In the genomic region with DNA sequence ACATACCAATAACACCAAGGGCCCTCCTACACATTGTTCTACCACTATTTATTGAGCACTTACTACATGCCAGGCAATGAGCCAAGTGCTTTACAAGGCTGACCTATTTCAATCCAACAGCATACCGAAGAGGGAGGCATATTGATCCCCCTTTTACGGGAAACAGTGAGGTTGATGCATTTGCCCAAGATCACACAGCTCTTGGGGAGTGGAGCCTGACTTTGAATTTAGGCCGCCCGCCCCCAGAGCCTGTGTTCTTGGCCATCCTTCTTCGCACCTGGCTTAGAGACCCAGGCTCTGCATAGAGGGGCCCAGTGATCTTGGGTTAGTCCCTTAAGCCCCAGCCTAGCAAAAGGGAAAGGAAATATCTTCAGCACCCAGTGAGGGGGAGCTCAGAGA, we compare ENCODE assay signal across 8 cellular contexts.
DNase-seq lines count a peak whose midpoint lies in the region; ATAC-seq and TF ChIP-seq lines count a peak whose summit lies in the region.

No MANE protein-coding gene starts in this region.

- no peak overlapping the region for H3K23ac ChIP-seq in H9 (ENCODE audit: insufficient read length, low read depth, low read length)

- H3K18ac ChIP-seq in H9 (ENCODE audit: insufficient read length, low read depth, low read length): no peak overlapping the region

- peak overlapping the region; percentile 30 to 56; a peak in 3 of 5 replicates for H3K4me3 Mint-ChIP-seq in H9

- H3K4me2 ChIP-seq in H9 (ENCODE audit: insufficient read depth, insufficient read length, low read length): peak overlapping the region; percentile 23

- peaks cover 0 to under 1% (median under 1%) of the 10 kb centered on the region in 3 experiments; a peak in 3 of 7 replicates for H3K36me3 Mint-ChIP-seq in H9 (ENCODE audit: insufficient read depth in 1 of 3, low read depth in 3 of 3)

- H3K56ac ChIP-seq in H9 (ENCODE audit: insufficient read length, low read depth, low read length): no peak overlapping the region

- H3K9me3 Mint-ChIP-seq in H9: peaks cover 0 to under 1% of the 10 kb centered on the region in 2 experiments; a peak in 3 of 5 replicates

- no peak for TF ChIP-seq POLR2A in spleen (IDR thresholded peaks at IDR 0.05)

- WGBS in H9 (ENCODE audit: extremely low coverage, insufficient read length, low lambda C conversion rate): no CpG with 5 or more reads among the region's 5 CpGs
- 72 to 89% (median 82%) methylated on average over 5 of the region's 5 CpGs for WGBS in spleen, 5 donors

- H3K23me2 ChIP-seq in H9 (ENCODE audit: insufficient read length, low read depth, low read length, poor library complexity, severe bottlenecking): peaks cover 3% of the 10 kb centered on the region

- no peak overlapping the region for H4K91ac ChIP-seq in H9 (ENCODE audit: insufficient read length, low read depth, low read length)

- no peak overlapping the region for H2BK20ac ChIP-seq in H9 (ENCODE audit: low read depth, low read length, poor library complexity, severe bottlenecking)

- H2BK120ac ChIP-seq in H9 (ENCODE audit: low read depth, low read length, poor library complexity, severe bottlenecking): no peak overlapping the region

- H3K27ac Mint-ChIP-seq in H9: 0 out of 7 replicates have a peak overlapping the region, but pooled peaks of 1 of the 3 experiments have one; percentile 38

- H4K20me1 ChIP-seq in H9 (ENCODE audit: control insufficient read depth, insufficient read depth, insufficient read length): no peaks in the 10 kb centered on the region

- no peak overlapping the region for H3K9ac ChIP-seq in H9 (ENCODE audit: extremely low read depth, insufficient read length, low read length)
- H3K9ac ChIP-seq in adipocyte (ENCODE audit: low read length): peak overlapping the region; percentile 87

- H3K14ac ChIP-seq in H9 (ENCODE audit: insufficient read depth, low read length): no peak overlapping the region

- no peak overlapping the region for H2AFZ ChIP-seq in H9 (ENCODE audit: low read length)

- no peak overlapping the region for H3T11ph ChIP-seq in H9 (ENCODE audit: low read length)

- no peak overlapping the region for H2BK15ac ChIP-seq in H9 (ENCODE audit: low read depth, low read length)

- H3K27me3 ChIP-seq in H9 (ENCODE audit: insufficient read depth, low read length) (no peaks in the 10 kb centered on the region), adipocyte (replicated peaks; ENCODE audit: control insufficient read depth, insufficient read depth, low read length) (no peaks in the 10 kb centered on the region), spleen (replicated peaks in 1 of 7) (peaks cover 0 to 44% (median 9%) of the 10 kb centered on the region in 7 donors)

- no peak overlapping the region for H2BK12ac ChIP-seq in H9 (ENCODE audit: insufficient read length, low read depth, low read length)

- H3K4me1 ChIP-seq in H9 (ENCODE audit: insufficient read depth, low read length): peaks cover 8% of the 10 kb centered on the region; the same call in 1 of the 2 replicates
- H3K4me1 ChIP-seq in adipocyte (ENCODE audit: control insufficient read depth, insufficient read depth, low read length): peaks cover 63% of the 10 kb centered on the region
- H3K4me1 ChIP-seq in spleen: peaks cover 19 to 68% (median 46%) of the 10 kb centered on the region in 6 donors

- no peak overlapping the region for H2AK5ac ChIP-seq in H9 (ENCODE audit: insufficient read length, low read length)

- H4K8ac ChIP-seq in H9 (replicated peaks; ENCODE audit: insufficient read length, low read depth, low read length): no peak overlapping the region

- TF ChIP-seq CTCF in H9 (conservative IDR thresholded peaks at IDR 0.05) (no peak), spleen (IDR thresholded peaks at IDR 0.05 in 8 of 11, conservative IDR thresholded peaks at IDR 0.05 in 3 of 11) (no peak)

- H3K79me1 ChIP-seq in H9 (ENCODE audit: insufficient read depth, low read depth, low read length, poor library complexity, severe bottlenecking): no peaks in the 10 kb centered on the region

- no peak overlapping the region for H2BK5ac ChIP-seq in H9 (ENCODE audit: insufficient read length, low read length)

- no peaks in the 10 kb centered on the region for H3K79me2 ChIP-seq in H9 (ENCODE audit: insufficient read depth, low read length)

- H3K27ac ChIP-seq in H9 (ENCODE audit: insufficient read length, low read depth, low read length) (no peak overlapping the region), spleen (peak overlapping the region in 7 of 8 donors; percentile 75 to 90 (median 82))

- H3K36me3 ChIP-seq in adipocyte (ENCODE audit: control insufficient read depth, insufficient read depth, low read length, severe bottlenecking): no peaks in the 10 kb centered on the region
- H3K36me3 ChIP-seq in spleen: no peaks in the 10 kb centered on the region

- no peaks in the 10 kb centered on the region; the same call in 1 of the 2 replicates for H3K27me3 Mint-ChIP-seq in H9 (ENCODE audit: low read depth)

- H3K4me3 ChIP-seq in adipocyte (ENCODE audit: low read length) (peak overlapping the region; percentile 66), iPS-18c (ENCODE audit: insufficient read depth, low read depth, low read length) (peak overlapping the region; percentile 38; the same call in 1 of the 2 replicates), spleen (peak overlapping the region in 7 of 8 donors; percentile 13 to 65 (median 29))

- DNase-seq in H9 (no peak), adipocyte (ENCODE audit: low read depth) (no peak), spleen (no peak), NCI-H510A (lab: John Stamatoyannopoulos, UW) (no peak), NCI-H345 (lab: John Stamatoyannopoulos, UW) (no peak), OCI-M1 (lab: John Stamatoyannopoulos, UW) (no peak)

- intact Hi-C loops in spleen (cut with DNase I; ENCODE audit: low total_unique reads): no loop called here

- H4K5ac ChIP-seq in H9 (ENCODE audit: insufficient read length, low read depth, low read length): no peak overlapping the region

- ATAC-seq in HG03159 (IDR thresholded peaks at IDR 0.05; ENCODE audit: unreplicated experiment): no peak

- H3K9me3 ChIP-seq in H9 (ENCODE audit: control insufficient read depth, low read depth, low read length) (no peaks in the 10 kb centered on the region), adipocyte (ENCODE audit: control insufficient read depth, low read length) (peaks cover 2% of the 10 kb centered on the region), iPS-18c (ENCODE audit: control insufficient read depth, insufficient read depth, low read length) (no peaks in the 10 kb centered on the region), spleen (peaks cover 0 to 6% (median 2%) of the 10 kb centered on the region in 8 donors)

- H3K4ac ChIP-seq in H9 (ENCODE audit: low read depth, low read length): no peak overlapping the region

- peaks cover 34 to 35% of the 10 kb centered on the region in 2 experiments for H3K4me1 Mint-ChIP-seq in H9
